In genomic region chr5:4348418-4348817, GRCh38 we compare ENCODE assay signal across 16 cellular contexts.
A peak's percentile ranks its signal among the peaks of the same experiment; 100 is the strongest.
DNase-seq lines count a peak whose midpoint lies in the region; ATAC-seq, FAIRE-seq and TF ChIP-seq lines count a peak whose summit lies in the region.
"Had no signal": no experiment of that assay in that cellular context is flagged by ENCODE, and none has a peak within 500 bp of the region (broad histone marks: within the 10 kb centered on the region; RNA-seq: fewer than 3 reads in every experiment).

No MANE protein-coding gene starts in this region.

- POLR2A ChIA-PET in MCF 10A (lab: Yijun Ruan, JAX) = no interaction called here

- in situ Hi-C loops in mammary epithelial cell (cut with MboI; ENCODE audit: low sequenced_read_pairs in 2 of 2) = no loop called here

- H3K27ac Mint-ChIP-seq in MCF 10A (ENCODE audit: low read depth, unreplicated experiment) = no peak overlapping the region
- H3K27ac Mint-ChIP-seq: B cell; CD4-positive, CD25-positive, alpha-beta regulatory T cell; T-helper 1 cell treated with Interleukin-12 subunit alpha and Interleukin-12 subunit beta and Interleukin-4 antibody, amounts not matched to agents 30 μg/mL and 1 μg/mL, for 36 hours had no signal

- no peak for ATAC-seq in GM21619 (IDR thresholded peaks at IDR 0.05; ENCODE audit: unreplicated experiment)

- no peak overlapping the region for H3K4me3 Mint-ChIP-seq in MCF 10A (ENCODE audit: unreplicated experiment)
- H3K4me3 Mint-ChIP-seq: B cell; CD4-positive, CD25-positive, alpha-beta regulatory T cell; T-helper 1 cell treated with Interleukin-12 subunit alpha and Interleukin-12 subunit beta and Interleukin-4 antibody, amounts not matched to agents 30 μg/mL and 1 μg/mL, for 36 hours had no signal

- dilution Hi-C loops in mammary epithelial cell (cut with HindIII; ENCODE audit: low sequenced_read_pairs) = no loop called here

- intact Hi-C loops in MCF 10A (cut with micrococcal nuclease) = no loop called here
- intact Hi-C loops in breast epithelium (cut with DNase I; ENCODE audit: low total_unique reads) = no loop called here
- intact Hi-C loops in mammary epithelial cell (cut with micrococcal nuclease) = no loop called here

- peaks cover 23% of the 10 kb centered on the region for H3K9me3 Mint-ChIP-seq in MCF 10A (ENCODE audit: unreplicated experiment)

- no peaks in the 10 kb centered on the region for H3K4me1 ChIP-seq in breast epithelium
- peaks cover 11% of the 10 kb centered on the region for H3K4me1 ChIP-seq in mammary epithelial cell (ENCODE audit: insufficient read depth, low read length)
- H3K4me1 ChIP-seq: HAP-1 had no signal

- H3K36me3 Mint-ChIP-seq in MCF 10A (ENCODE audit: insufficient read depth, unreplicated experiment) = no peaks in the 10 kb centered on the region
- H3K36me3 Mint-ChIP-seq: CD4-positive, CD25-positive, alpha-beta regulatory T cell had no signal

- no peaks in the 10 kb centered on the region for H3K79me2 ChIP-seq in mammary epithelial cell (ENCODE audit: insufficient read depth, low read length)

- no peaks in the 10 kb centered on the region for H3K27me3 Mint-ChIP-seq in MCF 10A (ENCODE audit: insufficient read depth, unreplicated experiment)
- H3K27me3 Mint-ChIP-seq: B cell; CD4-positive, CD25-positive, alpha-beta regulatory T cell had no signal

- H3K4me3 ChIP-seq in breast epithelium (no peak overlapping the region), mammary epithelial cell (replicated peaks in 1 of 3; ENCODE audit: insufficient read depth in 1 of 3, low read depth in 2 of 3, low read length in 3 of 3) (no peak overlapping the region), WERI-Rb-1 (ENCODE audit: low read depth, low read length) (no peak overlapping the region)
- H3K4me3 ChIP-seq: HAP-1 had no signal

- FAIRE-seq in RCC 7860 (lab: Jason Lieb, UNC) = no peak

- WGBS in mammary epithelial cell (ENCODE audit: low coverage, missing lambda C conversion rate) = 91% methylated on average over 3 of the region's 3 CpGs

- H3K9ac ChIP-seq in mammary epithelial cell (ENCODE audit: insufficient read depth, low read length) = no peak overlapping the region

- TF ChIP-seq CTCF in MCF 10A (IDR thresholded peaks at IDR 0.05; ENCODE audit: unreplicated experiment) (no peak), breast epithelium (IDR thresholded peaks at IDR 0.05) (no peak), mammary epithelial cell (conservative IDR thresholded peaks at IDR 0.05 in 1 of 2, IDR thresholded peaks at IDR 0.05 in 1 of 2; ENCODE audit: extremely low read depth in 1 of 2, insufficient read depth in 1 of 2, low read depth in 1 of 2, low read length in 2 of 2) (no peak), WERI-Rb-1 (IDR thresholded peaks at IDR 0.05; ENCODE audit: low read depth, low read length) (no peak)

- CTCF ChIA-PET in MCF 10A (lab: Yijun Ruan, JAX) (interaction anchor here (0.6 to 1.4 kb wide), 3 partner anchors 16 to 351 kb away, joined by 3 read pairs; no protein-coding TSS in a partner anchor), mammary epithelial cell (lab: Charles Lee; ENCODE audit: low non-redundant PET) (no interaction called here)

- H3K27ac ChIP-seq in breast epithelium (no peak overlapping the region), mammary epithelial cell (ENCODE audit: insufficient read depth, low read depth, low read length) (peak overlapping the region; percentile 37), WERI-Rb-1 (no peak overlapping the region)
- H3K27ac ChIP-seq: 22Rv1 had no signal

- H2AFZ ChIP-seq in mammary epithelial cell (ENCODE audit: low read depth, low read length) = peak overlapping the region; percentile 15

- H3K9me3 ChIP-seq in breast epithelium (peaks cover 0 to 6% of the 10 kb centered on the region in 2 donors), mammary epithelial cell (replicated peaks; ENCODE audit: insufficient read depth, low read length) (no peaks in the 10 kb centered on the region), WERI-Rb-1 (ENCODE audit: severe bottlenecking) (peaks cover 10% of the 10 kb centered on the region)
- H3K9me3 ChIP-seq: HAP-1 had no signal

- peaks cover 8% of the 10 kb centered on the region for H3K4me1 Mint-ChIP-seq in MCF 10A (ENCODE audit: insufficient read depth, unreplicated experiment)
- H3K4me1 Mint-ChIP-seq: B cell; CD4-positive, CD25-positive, alpha-beta regulatory T cell had no signal

- no TSS peak for BruUV-seq in MCF 10A (replicated peaks; lab: Mats Ljungman, UMichigan)
- no TSS peak for BruUV-seq in mammary epithelial cell (replicated peaks; lab: Mats Ljungman, UMichigan)

- no peak for TF ChIP-seq POLR2A in breast epithelium (IDR thresholded peaks at IDR 0.05)

- H3K36me3 ChIP-seq in breast epithelium = no peaks in the 10 kb centered on the region
- no peaks in the 10 kb centered on the region for H3K36me3 ChIP-seq in mammary epithelial cell (ENCODE audit: insufficient read depth, low read length)
- no peaks in the 10 kb centered on the region for H3K36me3 ChIP-seq in WERI-Rb-1
- H3K36me3 ChIP-seq: HAP-1 had no signal

- peak; percentile 63 for DNase-seq in MCF 10A (ENCODE audit: unreplicated experiment)
- DNase-seq in breast epithelium (ENCODE audit: low spot score in 2 of 2) = no peak
- DNase-seq in NOMO-1 treated with dmso at 0.1 percent for 144 hours (lab: John Stamatoyannopoulos, UW; ENCODE audit: unreplicated experiment) = peak; percentile 86
- peak; percentile 83 for DNase-seq in mammary epithelial cell
- DNase-seq in WERI-Rb-1 = no peak
- no peak for DNase-seq in RCC 7860 (ENCODE audit: low spot score)
- no peak for DNase-seq in stimulated activated CD4-positive, alpha-beta T cell treated with anti-CD3 and anti-CD28 coated beads, Interleukin-12 subunit alpha, Interleukin-12 subunit beta, amount 100 ng/mL, for 4 hours
- DNase-seq: CD4-positive, CD25-positive, alpha-beta regulatory T cell; DMS53; NCI-H1694 treated with DMSO at 0.1 percent for 48 hours; NCI-H774 had no signal

- no peaks in the 10 kb centered on the region for H3K27me3 ChIP-seq in breast epithelium
- H3K27me3 ChIP-seq in mammary epithelial cell (ENCODE audit: insufficient read depth, low read length) = no peaks in the 10 kb centered on the region
- peaks cover 95% of the 10 kb centered on the region for H3K27me3 ChIP-seq in WERI-Rb-1 (ENCODE audit: insufficient read depth, low read depth, severe bottlenecking)

- peak overlapping the region; percentile 6 for H3K4me2 ChIP-seq in mammary epithelial cell (ENCODE audit: insufficient read depth, low read depth, low read length)

- no peaks in the 10 kb centered on the region for H4K20me1 ChIP-seq in mammary epithelial cell (ENCODE audit: insufficient read depth, low read length)

Comparison
In these comparisons a context has a peak if more than half of its experiments do, and no peak if none do; other contexts are left out.
1. DNase-seq: peak in MCF 10A (single experiment), NOMO-1 treated with dmso at 0.1 percent for 144 hours (single experiment) and mammary epithelial cell (single experiment); none in breast epithelium (0 of 2), WERI-Rb-1 (single experiment), RCC 7860 (single experiment) and stimulated activated CD4-positive, alpha-beta T cell treated with anti-CD3 and anti-CD28 coated beads, Interleukin-12 subunit alpha, Interleukin-12 subunit beta, amount 100 ng/mL, for 4 hours (single experiment).